In genomic region chr12:131159660-131160059, GRCh38 we compare ENCODE assay signal across 20 cellular contexts.
DNase-seq lines count a peak whose midpoint lies in the region; ATAC-seq and TF ChIP-seq lines count a peak whose summit lies in the region.
"Had no signal": no experiment of that assay in that cellular context is flagged by ENCODE, and none has a peak within 500 bp of the region (broad histone marks: within the 10 kb centered on the region; RNA-seq: fewer than 3 reads in every experiment).

No MANE protein-coding gene starts in this region.

- ATAC-seq in HG03135 (IDR thresholded peaks at IDR 0.05; ENCODE audit: unreplicated experiment), result no peak
- ATAC-seq: left lung had no signal

- H3K4me3 ChIP-seq in neural cell (ENCODE audit: low read length), result no peak overlapping the region
- H3K4me3 ChIP-seq: left lung, thoracic aorta had no signal

- DNase-seq in NCI-H1092 treated with DMSO at 0.1 percent for 48 hours (lab: John Stamatoyannopoulos, UW) (peak; percentile 3), NCI-H1092 (lab: John Stamatoyannopoulos, UW) (no peak), NCI-H526 (lab: John Stamatoyannopoulos, UW) (peak; percentile 23 to 58), ecto neural progenitor cell (ENCODE audit: low spot score) (peak; percentile 48), GM13976 (ENCODE audit: low spot score) (no peak), DMS114 treated with DMSO at 0.1 percent for 48 hours (lab: John Stamatoyannopoulos, UW; ENCODE audit: unreplicated experiment) (no peak)
- DNase-seq: 8988T; activated CD4-positive, alpha-beta memory T cell treated with anti-CD3 and anti-CD28 coated beads for 36 hours; activated naive CD4-positive, alpha-beta T cell treated with anti-CD3 and anti-CD28 coated beads, Interleukin-2, amount 10 ng/mL, durations not matched to agents 7 days and 5 days; C1 segment of cervical spinal cord; DMS53; left lung; NCI-H1048; NCI-H2171; Right ventricle myocardium superior had no signal

- TF ChIP-seq RAD21 in neural cell (conservative IDR thresholded peaks at IDR 0.05), result no peak

- H3K27me3 ChIP-seq in neural cell (ENCODE audit: insufficient read depth, low read depth, low read length), result no peaks in the 10 kb centered on the region
- H3K27me3 ChIP-seq: neutrophil had no signal

- H3K36me3 ChIP-seq in neural cell (ENCODE audit: insufficient read depth, low read length), result no peaks in the 10 kb centered on the region
- H3K36me3 ChIP-seq: left lung, neutrophil, thoracic aorta had no signal

- H3K27ac ChIP-seq in neural cell (ENCODE audit: low read length), result no peak overlapping the region
- H3K27ac ChIP-seq: HL-60, left lung, neutrophil, thoracic aorta had no signal

- H3K9me2 ChIP-seq in neural cell (ENCODE audit: insufficient read depth, low read length), result no peaks in the 10 kb centered on the region

- H3K9me3 ChIP-seq in neural cell (ENCODE audit: low read length), result no peaks in the 10 kb centered on the region
- H3K9me3 ChIP-seq: left lung, neutrophil, thoracic aorta had no signal

- no peak for TF ChIP-seq EP300 in neural cell (conservative IDR thresholded peaks at IDR 0.05; ENCODE audit: poor library complexity, severe bottlenecking)

- H3K9ac ChIP-seq in neural cell (ENCODE audit: low read length), result no peak overlapping the region

- no peaks in the 10 kb centered on the region for H3K79me2 ChIP-seq in neural cell (replicated peaks; ENCODE audit: insufficient read depth, low read length)

- no peaks in the 10 kb centered on the region for H4K20me1 ChIP-seq in neural cell (ENCODE audit: insufficient read depth)

- no peak overlapping the region for H3K4me2 ChIP-seq in neural cell (ENCODE audit: low read length)

- in situ Hi-C loops in GM13976 (cut with MboI; ENCODE audit: low sequenced_read_pairs, unreplicated experiment), result no loop called here

- H2AFZ ChIP-seq in neural cell (ENCODE audit: low read depth, low read length), result no peak overlapping the region

- no peaks in the 10 kb centered on the region for H3F3A ChIP-seq in neural cell (ENCODE audit: insufficient read depth, low read length, poor library complexity, severe bottlenecking)

- TF ChIP-seq CTCF in neural cell (IDR thresholded peaks at IDR 0.05; ENCODE audit: poor library complexity, severe bottlenecking), result peak; percentile 26
- TF ChIP-seq CTCF in GM13976 (IDR thresholded peaks at IDR 0.05; ENCODE audit: borderline replicate concordance, control extremely low read depth, extremely low read depth, insufficient read depth, missing control alignments), result no peak

TF ChIP-seq in neural cell, 6 proteins besides CTCF, POLR2A, EP300 and RAD21:
- no peak for TF ChIP-seq REST (IDR thresholded peaks at IDR 0.05; ENCODE audit: borderline replicate concordance)
- TF ChIP-seq POLR2AphosphoS5 (IDR thresholded peaks at IDR 0.05), result no peak
- no peak for TF ChIP-seq EZH2 (IDR thresholded peaks at IDR 0.05; ENCODE audit: borderline replicate concordance, insufficient read depth, low read length, poor library complexity, severe bottlenecking)
- no peak for TF ChIP-seq SMC3 (conservative IDR thresholded peaks at IDR 0.05; ENCODE audit: poor library complexity)
- TF ChIP-seq TAF1 (IDR thresholded peaks at IDR 0.05; ENCODE audit: low read depth), result no peak
- TF ChIP-seq MXI1 (conservative IDR thresholded peaks at IDR 0.05; ENCODE audit: poor library complexity, severe bottlenecking), result no peak

Comparison
In these comparisons a context has a peak if more than half of its experiments do, and no peak if none do; other contexts are left out.
1. DNase-seq: peak in NCI-H1092 treated with DMSO at 0.1 percent for 48 hours (single experiment), NCI-H526 (2 of 2) and ecto neural progenitor cell (single experiment); none in NCI-H1092 (single experiment), GM13976 (single experiment) and DMS114 treated with DMSO at 0.1 percent for 48 hours (single experiment).